8 cellular contexts compared by ENCODE assay signal in genomic region chr6:158645064-158646022, GRCh38. TPM values are rescaled to one million over a fixed set of nuclear protein-coding genes. Genes with fewer than 3 reads are reported as not detected.
DNase-seq lines count a peak whose midpoint lies in the region; ATAC-seq and TF ChIP-seq lines count a peak whose summit lies in the region.

No MANE protein-coding gene starts in this region.

- H3K27ac ChIP-seq in WERI-Rb-1, result peak overlapping the region; percentile 96

- no peaks in the 10 kb centered on the region for H3K9me3 ChIP-seq in WERI-Rb-1 (ENCODE audit: severe bottlenecking)

- TF ChIP-seq CTCF in WERI-Rb-1 (IDR thresholded peaks at IDR 0.05; ENCODE audit: low read depth, low read length) (no peak), fibroblast of villous mesenchyme (IDR thresholded peaks at IDR 0.05; ENCODE audit: insufficient read depth, low read depth, low read length) (no peak)

- H3K4me3 ChIP-seq in WERI-Rb-1 (ENCODE audit: low read depth, low read length) (peak overlapping the region; percentile 93), fibroblast of villous mesenchyme (ENCODE audit: low read depth, low read length) (peak overlapping the region; percentile 94), skeletal muscle cell (ENCODE audit: low read depth, low read length) (peak overlapping the region; percentile 81)

- peak; percentile 41 for DNase-seq in NCI-H82 (lab: John Stamatoyannopoulos, UW)
- DNase-seq in NCI-H82 treated with DMSO at 0.1 percent for 48 hours (lab: John Stamatoyannopoulos, UW; ENCODE audit: unreplicated experiment), result no peak
- no peak for DNase-seq in WERI-Rb-1
- no peak for DNase-seq in fibroblast of villous mesenchyme (ENCODE audit: low read depth)
- DNase-seq in skeletal muscle cell (ENCODE audit: low read depth), result no peak
- DNase-seq in occipital lobe (lab: John Stamatoyannopoulos, UW), result no peak
- DNase-seq in HT-29 (ENCODE audit: low spot score), result no peak

- ATAC-seq in HG03175 (IDR thresholded peaks at IDR 0.05; ENCODE audit: unreplicated experiment), result no peak

- H3K36me3 ChIP-seq in WERI-Rb-1, result no peaks in the 10 kb centered on the region; the same call in 1 of the 2 replicates

- no peaks in the 10 kb centered on the region for H3K27me3 ChIP-seq in WERI-Rb-1 (ENCODE audit: insufficient read depth, low read depth, severe bottlenecking)

RNA-seq across cellular contexts. Expression of gene DYNLT1, which starts 0.8 kb away (rescaled TPM):
- total RNA-seq in fibroblast of villous mesenchyme (99.9 and 114 TPM in 2 replicates), occipital lobe (75.6 TPM)
- total RNA-seq in HT-29 (2014; rRNA removed; shearing (Covaris generic)), result 37.5 and 54.7 TPM in 2 replicates

RNA-seq across cellular contexts. Expression of gene SYTL3, which starts 4.5 kb away (rescaled TPM):
- total RNA-seq in fibroblast of villous mesenchyme (1.3 and 1.7 TPM in 2 replicates), occipital lobe (2.0 TPM)
- 0.41 and 0.94 TPM in 2 replicates for total RNA-seq in HT-29 (2014; rRNA removed; shearing (Covaris generic))
